27 cellular contexts compared by ENCODE assay signal in the genomic region with DNA sequence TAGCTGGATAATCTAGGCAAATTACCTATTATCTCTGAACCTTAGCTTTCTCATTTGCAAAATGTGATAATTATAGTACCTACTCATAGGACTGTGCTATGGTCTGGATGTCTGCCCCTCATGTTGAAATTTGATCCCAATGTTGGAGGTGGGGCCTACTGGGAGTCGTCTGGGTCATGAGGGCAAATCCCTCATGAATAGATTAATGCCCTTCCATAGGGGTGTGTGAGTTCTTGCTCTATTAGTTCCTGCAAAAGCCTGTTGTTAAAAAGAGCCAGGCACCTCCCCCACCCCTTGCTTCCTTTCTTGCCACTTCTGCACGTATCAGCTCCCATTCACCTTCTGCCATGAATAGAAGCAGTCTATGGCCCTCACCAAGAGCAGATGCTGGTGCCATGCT.
"Had no signal": no experiment of that assay in that cellular context is flagged by ENCODE, and none has a peak within 500 bp of the region (broad histone marks: within the 10 kb centered on the region; RNA-seq: fewer than 3 reads in every experiment).

No MANE protein-coding gene starts in this region.

- H3K9me3 Mint-ChIP-seq: activated CD4-positive, alpha-beta T cell treated with anti-CD3 and anti-CD28 coated beads, Interleukin-2, amount 10 ng/mL, durations not matched to agents 7 days and 5 days; activated T-cell treated with anti-CD3 and anti-CD28 coated beads, Interleukin-2, amount 50 U/mL, for 72 hours; memory B cell had no signal

- H3K4me3 Mint-ChIP-seq: activated CD4-positive, alpha-beta T cell treated with anti-CD3 and anti-CD28 coated beads, Interleukin-2, amount 10 ng/mL, durations not matched to agents 7 days and 5 days; activated naive CD8-positive, alpha-beta T cell; activated T-cell treated with anti-CD3 and anti-CD28 coated beads, Interleukin-2, amount 50 U/mL, for 72 hours; brain; memory B cell had no signal

- H3K4me3 ChIP-seq: coronary artery, esophagus squamous epithelium, right atrium auricular region, transverse colon, vagina had no signal

- FAIRE-seq: endothelial cell of umbilical vein, TTC549 had no signal

- ATAC-seq: activated T-cell treated with anti-CD3 and anti-CD28 coated beads, Interleukin-2, amount 50 U/mL, for 72 hours; left ventricle myocardium superior; naive thymus-derived CD8-positive, alpha-beta T cell had no signal

- H3K27me3 ChIP-seq: esophagus squamous epithelium, right atrium auricular region, transverse colon, vagina had no signal

- H3K36me3 Mint-ChIP-seq: activated naive CD8-positive, alpha-beta T cell; brain; memory B cell; naive thymus-derived CD8-positive, alpha-beta T cell had no signal

- H3K36me3 ChIP-seq: esophagus squamous epithelium, right atrium auricular region, transverse colon, vagina had no signal

- DNase-seq: activated CD4-positive, alpha-beta T cell treated with anti-CD3 and anti-CD28 coated beads, Interleukin-2, amount 10 ng/mL, durations not matched to agents 7 days and 5 days; activated CD4-positive, CD25-positive, alpha-beta regulatory T cell; activated CD8-positive, alpha-beta memory T cell treated with anti-CD3 and anti-CD28 coated beads, Interleukin-2, amount 50 U/mL, for 48 hours; activated gamma-delta T cell treated with Interleukin-2 at 50 U/mL for 16 hours; activated T-cell treated with anti-CD3 and anti-CD28 coated beads, Interleukin-2, amount 50 U/mL, for 72 hours; amniotic stem cell; central memory CD4-positive, alpha-beta T cell; effector CD4-positive, alpha-beta T cell; esophagus squamous epithelium; glutamatergic neuron; hypothalamus; left ventricle myocardium superior; naive thymus-derived CD8-positive, alpha-beta T cell; occipital lobe; stimulated activated CD4-positive, alpha-beta T cell treated with anti-CD3 and anti-CD28 coated beads, Interleukin-4, amount 100 ng/mL, for 24 hours; stimulated activated naive CD4-positive, alpha-beta T cell; substantia nigra; transverse colon had no signal

- H3K27ac Mint-ChIP-seq: activated CD4-positive, alpha-beta T cell treated with anti-CD3 and anti-CD28 coated beads, Interleukin-2, amount 10 ng/mL, durations not matched to agents 7 days and 5 days; activated naive CD8-positive, alpha-beta T cell; activated T-cell treated with anti-CD3 and anti-CD28 coated beads, Interleukin-2, amount 50 U/mL, for 72 hours; memory B cell; naive thymus-derived CD8-positive, alpha-beta T cell; progenitor cell of endocrine pancreas had no signal

- H3K9me3 ChIP-seq: esophagus squamous epithelium, right atrium auricular region, transverse colon, vagina had no signal

- H3K4me1 ChIP-seq: esophagus squamous epithelium, right atrium auricular region, transverse colon, vagina had no signal

- H3K27ac ChIP-seq: coronary artery, esophagus squamous epithelium, right atrium auricular region, transverse colon, vagina had no signal

- H3K4me1 Mint-ChIP-seq: activated CD4-positive, alpha-beta T cell treated with anti-CD3 and anti-CD28 coated beads, Interleukin-2, amount 10 ng/mL, durations not matched to agents 7 days and 5 days; memory B cell; naive thymus-derived CD8-positive, alpha-beta T cell had no signal

- H3K27me3 Mint-ChIP-seq: activated CD4-positive, alpha-beta T cell treated with anti-CD3 and anti-CD28 coated beads, Interleukin-2, amount 10 ng/mL, durations not matched to agents 7 days and 5 days; activated naive CD8-positive, alpha-beta T cell; brain; memory B cell; progenitor cell of endocrine pancreas had no signal
